ENCODE assay signal across 1 cellular context in the genomic region with DNA sequence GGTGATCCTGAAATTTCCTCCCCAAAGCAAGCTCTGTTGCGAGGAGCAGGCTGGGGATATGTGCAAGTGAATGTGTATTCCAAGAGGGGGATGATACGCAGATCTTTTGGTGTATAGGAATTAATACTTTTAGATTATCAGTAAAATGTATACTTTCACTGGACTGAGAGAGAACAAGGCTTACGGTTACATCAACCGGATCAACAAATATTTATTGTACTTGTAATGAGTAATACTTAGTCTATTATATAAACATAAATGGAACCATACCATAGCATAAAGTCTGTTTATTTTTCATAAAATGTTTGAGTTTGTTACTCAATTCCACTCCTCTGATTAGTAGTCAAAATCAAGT.
TF ChIP-seq lines count a peak whose summit lies in the region.

No MANE protein-coding gene starts in this region.

TF ChIP-seq in WTC11, 78 proteins besides CTCF, POLR2A, EP300 and RAD21 (continued from another document):
- TF ChIP-seq, protein P1, sequence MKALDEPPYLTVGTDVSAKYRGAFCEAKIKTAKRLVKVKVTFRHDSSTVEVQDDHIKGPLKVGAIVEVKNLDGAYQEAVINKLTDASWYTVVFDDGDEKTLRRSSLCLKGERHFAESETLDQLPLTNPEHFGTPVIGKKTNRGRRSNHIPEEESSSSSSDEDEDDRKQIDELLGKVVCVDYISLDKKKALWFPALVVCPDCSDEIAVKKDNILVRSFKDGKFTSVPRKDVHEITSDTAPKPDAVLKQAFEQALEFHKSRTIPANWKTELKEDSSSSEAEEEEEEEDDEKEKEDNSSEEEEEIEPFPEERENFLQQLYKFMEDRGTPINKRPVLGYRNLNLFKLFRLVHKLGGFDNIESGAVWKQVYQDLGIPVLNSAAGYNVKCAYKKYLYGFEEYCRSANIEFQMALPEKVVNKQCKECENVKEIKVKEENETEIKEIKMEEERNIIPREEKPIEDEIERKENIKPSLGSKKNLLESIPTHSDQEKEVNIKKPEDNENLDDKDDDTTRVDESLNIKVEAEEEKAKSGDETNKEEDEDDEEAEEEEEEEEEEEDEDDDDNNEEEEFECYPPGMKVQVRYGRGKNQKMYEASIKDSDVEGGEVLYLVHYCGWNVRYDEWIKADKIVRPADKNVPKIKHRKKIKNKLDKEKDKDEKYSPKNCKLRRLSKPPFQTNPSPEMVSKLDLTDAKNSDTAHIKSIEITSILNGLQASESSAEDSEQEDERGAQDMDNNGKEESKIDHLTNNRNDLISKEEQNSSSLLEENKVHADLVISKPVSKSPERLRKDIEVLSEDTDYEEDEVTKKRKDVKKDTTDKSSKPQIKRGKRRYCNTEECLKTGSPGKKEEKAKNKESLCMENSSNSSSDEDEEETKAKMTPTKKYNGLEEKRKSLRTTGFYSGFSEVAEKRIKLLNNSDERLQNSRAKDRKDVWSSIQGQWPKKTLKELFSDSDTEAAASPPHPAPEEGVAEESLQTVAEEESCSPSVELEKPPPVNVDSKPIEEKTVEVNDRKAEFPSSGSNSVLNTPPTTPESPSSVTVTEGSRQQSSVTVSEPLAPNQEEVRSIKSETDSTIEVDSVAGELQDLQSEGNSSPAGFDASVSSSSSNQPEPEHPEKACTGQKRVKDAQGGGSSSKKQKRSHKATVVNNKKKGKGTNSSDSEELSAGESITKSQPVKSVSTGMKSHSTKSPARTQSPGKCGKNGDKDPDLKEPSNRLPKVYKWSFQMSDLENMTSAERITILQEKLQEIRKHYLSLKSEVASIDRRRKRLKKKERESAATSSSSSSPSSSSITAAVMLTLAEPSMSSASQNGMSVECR (CRISPR knock-in tag; IDR thresholded peaks at IDR 0.05; ENCODE audit: borderline replicate concordance) = no peak
- no peak for TF ChIP-seq ESRRA (CRISPR knock-in tag; IDR thresholded peaks at IDR 0.05; ENCODE audit: borderline replicate concordance)
- TF ChIP-seq TP53 (CRISPR knock-in tag; IDR thresholded peaks at IDR 0.05) = no peak
